In the genomic region with DNA sequence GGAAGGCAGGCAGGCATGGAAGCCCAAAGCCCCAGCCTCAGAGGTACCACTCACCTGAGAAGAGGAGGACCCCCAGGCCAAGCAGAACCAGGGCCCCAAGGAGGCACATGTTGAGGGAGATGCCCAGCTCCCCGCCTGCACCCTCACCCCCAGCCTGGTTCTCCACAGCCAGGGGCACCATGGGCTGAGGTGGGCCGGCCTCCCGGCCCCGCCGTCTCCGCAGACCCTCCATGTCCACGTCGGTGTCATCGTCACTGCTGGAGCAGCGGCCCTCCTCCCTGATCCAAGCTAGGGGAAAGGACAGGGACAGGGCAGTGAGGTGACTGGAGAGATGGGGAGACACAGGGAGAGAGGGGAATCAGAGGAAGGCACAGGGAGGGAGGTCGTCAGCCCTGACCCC, we compare ENCODE assay signal across 20 cellular contexts. TPM values are rescaled to one million over a fixed set of nuclear protein-coding genes. Genes with fewer than 3 reads are reported as not detected.
DNase-seq lines count a peak whose midpoint lies in the region; ATAC-seq and TF ChIP-seq lines count a peak whose summit lies in the region.
"Had no signal": no experiment of that assay in that cellular context is flagged by ENCODE, and none has a peak within 500 bp of the region (broad histone marks: within the 10 kb centered on the region; RNA-seq: fewer than 3 reads in every experiment).

No MANE protein-coding gene starts in this region.

- CTCF ChIA-PET in activated CD8-positive, alpha-beta T cell treated with anti-CD3 and anti-CD28 coated beads for 36 hours (lab: Charles Lee): interaction anchor here (1.0 to 1.4 kb wide), 3 partner anchors 51 to 469 kb away, joined by 3 to 5 read pairs (median 3); no protein-coding TSS in a partner anchor
- CTCF ChIA-PET in activated CD8-positive, alpha-beta T cell treated with anti-CD3 and anti-CD28 coated beads, Interleukin-2, amount 10 ng/mL, durations not matched to agents 7 days and 5 days (lab: Charles Lee): no interaction called here

- H3K4me2 ChIP-seq in BLaER1 treated with 17β-estradiol and CSF1 and Interleukin-3, amounts not matched to agents 10 nM and 100 nM: peak overlapping the region in 3 of 11 experiments; percentile 3 to 46 (median 27); a peak in 4 of 22 replicates
- H3K4me2 ChIP-seq in MM.1S (ENCODE audit: low read depth, low read length): peak overlapping the region; percentile 26; the same call in 1 of the 2 replicates
- H3K4me2 ChIP-seq: GM23338 had no signal

- POLR2A ChIA-PET in activated CD8-positive, alpha-beta T cell treated with anti-CD3 and anti-CD28 coated beads for 36 hours (lab: Charles Lee): interaction anchor here (0.9 to 2.0 kb wide), 2 partner anchors 8 to 11 kb away, joined by 3 to 6 read pairs; partner anchors contain the start of gene PMVK
- POLR2A ChIA-PET in activated CD8-positive, alpha-beta T cell treated with anti-CD3 and anti-CD28 coated beads, Interleukin-2, amount 10 ng/mL, durations not matched to agents 7 days and 5 days (lab: Charles Lee): interaction anchor here (0.6 to 1.3 kb wide), 5 partner anchors 8 to 26 kb away, joined by 3 to 4 read pairs (median 3); partner anchors contain the start of gene PYGO2

- ATAC-seq in activated CD8-positive, alpha-beta T cell treated with anti-CD3 and anti-CD28 coated beads for 36 hours: no peak
- no peak for ATAC-seq in activated CD8-positive, alpha-beta T cell treated with anti-CD3 and anti-CD28 coated beads, Interleukin-2, amount 10 ng/mL, durations not matched to agents 7 days and 5 days
- ATAC-seq in memory B cell (ENCODE audit: low read depth): no peak
- ATAC-seq: GM23338, HCT116, K562 had no signal

- H3K27me3 ChIP-seq in BLaER1 treated with 17β-estradiol and CSF1 and Interleukin-3, amounts not matched to agents 10 nM and 100 nM: no peaks in the 10 kb centered on the region
- H3K27me3 ChIP-seq in MM.1S (replicated peaks; ENCODE audit: insufficient read depth, low read length): no peaks in the 10 kb centered on the region
- H3K27me3 ChIP-seq in endodermal cell (ENCODE audit: control insufficient read depth, insufficient read depth, low read length, poor library complexity, severe bottlenecking): no peaks in the 10 kb centered on the region
- H3K27me3 ChIP-seq: BE2C had no signal

- H3K9ac ChIP-seq in BLaER1 treated with 17β-estradiol and CSF1 and Interleukin-3, amounts not matched to agents 10 nM and 100 nM: peak overlapping the region in 8 of 11 experiments; percentile 4 to 46 (median 34); a peak in 10 of 22 replicates
- H3K9ac ChIP-seq in MM.1S (ENCODE audit: low read length): peak overlapping the region; percentile 8; the same call in 1 of the 2 replicates
- no peak overlapping the region for H3K9ac ChIP-seq in endodermal cell (ENCODE audit: extremely low read depth, low read length, poor library complexity, severe bottlenecking)

- no peak overlapping the region for H3K4me3 Mint-ChIP-seq in activated CD8-positive, alpha-beta T cell treated with anti-CD3 and anti-CD28 coated beads for 36 hours
- H3K4me3 Mint-ChIP-seq in activated CD8-positive, alpha-beta T cell treated with anti-CD3 and anti-CD28 coated beads, Interleukin-2, amount 10 ng/mL, durations not matched to agents 7 days and 5 days: no peak overlapping the region
- no peak overlapping the region for H3K4me3 Mint-ChIP-seq in memory B cell
- H3K4me3 Mint-ChIP-seq in endodermal cell: no peak overlapping the region
- H3K4me3 Mint-ChIP-seq in chondrocyte (ENCODE audit: unreplicated experiment): no peak overlapping the region
- H3K4me3 Mint-ChIP-seq: GM23338 had no signal

- peaks cover 11 to 47% (median 24%) of the 10 kb centered on the region in 11 experiments; a peak in 14 of 22 replicates for H4K20me1 ChIP-seq in BLaER1 treated with 17β-estradiol and CSF1 and Interleukin-3, amounts not matched to agents 10 nM and 100 nM
- H4K20me1 ChIP-seq in MM.1S (ENCODE audit: insufficient read depth, low read length): no peaks in the 10 kb centered on the region

- TF ChIP-seq CTCF in activated CD8-positive, alpha-beta T cell treated with anti-CD3 and anti-CD28 coated beads for 36 hours (IDR thresholded peaks at IDR 0.05): no peak
- TF ChIP-seq CTCF in MM.1S (IDR thresholded peaks at IDR 0.05; ENCODE audit: low read length): no peak
- TF ChIP-seq CTCF in endodermal cell (conservative IDR thresholded peaks at IDR 0.05): no peak
- TF ChIP-seq CTCF in chondrocyte (IDR thresholded peaks at IDR 0.05): no peak

- WGBS in endodermal cell (ENCODE audit: insufficient coverage in 1 of 2, insufficient read length in 1 of 2), 2 experiments: 85 to 97% methylated on average over 7 to 11 of the region's 11 CpGs

- no peaks in the 10 kb centered on the region for H3K9me2 ChIP-seq in MM.1S (replicated peaks; ENCODE audit: insufficient read depth, low read length)

- H2AFZ ChIP-seq in MM.1S (ENCODE audit: low read length): no peak overlapping the region
- H2AFZ ChIP-seq: GM23338 had no signal

- H3K4me1 ChIP-seq in BLaER1 treated with 17β-estradiol and CSF1 and Interleukin-3, amounts not matched to agents 10 nM and 100 nM: peaks cover 64 to 91% (median 84%) of the 10 kb centered on the region in 10 experiments
- H3K4me1 ChIP-seq in MM.1S (ENCODE audit: low read length): peaks cover 64% of the 10 kb centered on the region
- H3K4me1 ChIP-seq in endodermal cell (ENCODE audit: control insufficient read depth, insufficient read depth, low read length): no peaks in the 10 kb centered on the region
- H3K4me1 ChIP-seq: BE2C had no signal

- peaks cover 81% of the 10 kb centered on the region for H3F3A ChIP-seq in MM.1S (ENCODE audit: insufficient read depth, low read length)

- peaks cover 45% of the 10 kb centered on the region for H3K4me1 Mint-ChIP-seq in activated CD8-positive, alpha-beta T cell treated with anti-CD3 and anti-CD28 coated beads for 36 hours (ENCODE audit: low read depth)
- H3K4me1 Mint-ChIP-seq in activated CD8-positive, alpha-beta T cell treated with anti-CD3 and anti-CD28 coated beads, Interleukin-2, amount 10 ng/mL, durations not matched to agents 7 days and 5 days (ENCODE audit: low read depth): peaks cover 47% of the 10 kb centered on the region
- H3K4me1 Mint-ChIP-seq in memory B cell (peaks cover 44% of the 10 kb centered on the region), endodermal cell (peaks cover 12% of the 10 kb centered on the region), chondrocyte (ENCODE audit: low read depth) (peaks cover 17% of the 10 kb centered on the region)

- H3K9me3 ChIP-seq in BLaER1 treated with 17β-estradiol and CSF1 and Interleukin-3, amounts not matched to agents 10 nM and 100 nM (replicated peaks in 1 of 11): no peaks in the 10 kb centered on the region
- no peaks in the 10 kb centered on the region for H3K9me3 ChIP-seq in MM.1S (replicated peaks; ENCODE audit: insufficient read depth, low read length)
- no peaks in the 10 kb centered on the region for H3K9me3 ChIP-seq in endodermal cell (ENCODE audit: control insufficient read depth, low read length)
- H3K9me3 ChIP-seq: BE2C had no signal

- H3K79me2 ChIP-seq in MM.1S (ENCODE audit: low read length): peaks cover 80% of the 10 kb centered on the region

- no peaks in the 10 kb centered on the region for H3K9me3 Mint-ChIP-seq in activated CD8-positive, alpha-beta T cell treated with anti-CD3 and anti-CD28 coated beads for 36 hours
- no peaks in the 10 kb centered on the region for H3K9me3 Mint-ChIP-seq in activated CD8-positive, alpha-beta T cell treated with anti-CD3 and anti-CD28 coated beads, Interleukin-2, amount 10 ng/mL, durations not matched to agents 7 days and 5 days (ENCODE audit: insufficient read depth)
- H3K9me3 Mint-ChIP-seq in memory B cell (no peaks in the 10 kb centered on the region), endodermal cell (no peaks in the 10 kb centered on the region), chondrocyte (ENCODE audit: low read depth) (no peaks in the 10 kb centered on the region)
- H3K9me3 Mint-ChIP-seq: GM23338 had no signal

- no peak for DNase-seq in activated CD8-positive, alpha-beta T cell treated with anti-CD3 and anti-CD28 coated beads for 36 hours
- no peak for DNase-seq in activated CD8-positive, alpha-beta T cell treated with anti-CD3 and anti-CD28 coated beads, Interleukin-2, amount 10 ng/mL, durations not matched to agents 7 days and 5 days
- no peak for DNase-seq in MM.1S
- DNase-seq in memory B cell (ENCODE audit: low spot score in 2 of 2): no peak
- DNase-seq in endodermal cell: no peak
- no peak for DNase-seq in chondrocyte (ENCODE audit: low spot score)
- DNase-seq in cerebellar nuclear complex (lab: John Stamatoyannopoulos, UW): no peak
- DNase-seq: 8988T, BE2C, DMS 273 treated with DMSO at 0.1 percent for 48 hours, GDM1, NCI-H1048, NCI-H146, NCI-H2081, NCI-H748 treated with DMSO at 0.1 percent for 48 hours, RPMI8226 had no signal

- peaks cover 5% of the 10 kb centered on the region for H3K36me3 Mint-ChIP-seq in activated CD8-positive, alpha-beta T cell treated with anti-CD3 and anti-CD28 coated beads for 36 hours (ENCODE audit: low read depth)
- H3K36me3 Mint-ChIP-seq in activated CD8-positive, alpha-beta T cell treated with anti-CD3 and anti-CD28 coated beads, Interleukin-2, amount 10 ng/mL, durations not matched to agents 7 days and 5 days (ENCODE audit: low read depth): peaks cover 34% of the 10 kb centered on the region
- H3K36me3 Mint-ChIP-seq in memory B cell (peaks cover 13% of the 10 kb centered on the region), endodermal cell (ENCODE audit: low read depth) (peaks cover 23% of the 10 kb centered on the region), chondrocyte (ENCODE audit: low read depth) (peaks cover 12% of the 10 kb centered on the region)

- peak overlapping the region; percentile 49 for H3K27ac Mint-ChIP-seq in activated CD8-positive, alpha-beta T cell treated with anti-CD3 and anti-CD28 coated beads for 36 hours
- H3K27ac Mint-ChIP-seq in activated CD8-positive, alpha-beta T cell treated with anti-CD3 and anti-CD28 coated beads, Interleukin-2, amount 10 ng/mL, durations not matched to agents 7 days and 5 days: no peak overlapping the region
- H3K27ac Mint-ChIP-seq in memory B cell: peak overlapping the region; percentile 60
- no peak overlapping the region for H3K27ac Mint-ChIP-seq in endodermal cell
- no peak overlapping the region for H3K27ac Mint-ChIP-seq in chondrocyte (ENCODE audit: unreplicated experiment)
- H3K27ac Mint-ChIP-seq: GM23338 had no signal

- H3K4me3 ChIP-seq in BLaER1 treated with 17β-estradiol and CSF1 and Interleukin-3, amounts not matched to agents 10 nM and 100 nM: no peak overlapping the region
- H3K4me3 ChIP-seq in MM.1S (ENCODE audit: low read length) (no peak overlapping the region), endodermal cell (ENCODE audit: low read length) (no peak overlapping the region)
- H3K4me3 ChIP-seq: GM23338, K562 had no signal

- intact Hi-C loops in activated CD8-positive, alpha-beta T cell treated with anti-CD3 and anti-CD28 coated beads for 36 hours (cut with micrococcal nuclease): no loop called here

- H3K27me3 Mint-ChIP-seq in activated CD8-positive, alpha-beta T cell treated with anti-CD3 and anti-CD28 coated beads for 36 hours: no peaks in the 10 kb centered on the region
- H3K27me3 Mint-ChIP-seq in activated CD8-positive, alpha-beta T cell treated with anti-CD3 and anti-CD28 coated beads, Interleukin-2, amount 10 ng/mL, durations not matched to agents 7 days and 5 days (ENCODE audit: low read depth): no peaks in the 10 kb centered on the region
- H3K27me3 Mint-ChIP-seq in memory B cell (no peaks in the 10 kb centered on the region), endodermal cell (ENCODE audit: insufficient read depth) (no peaks in the 10 kb centered on the region), chondrocyte (ENCODE audit: low read depth) (no peaks in the 10 kb centered on the region)

- peaks cover 42 to 66% (median 61%) of the 10 kb centered on the region in 11 experiments for H3K36me3 ChIP-seq in BLaER1 treated with 17β-estradiol and CSF1 and Interleukin-3, amounts not matched to agents 10 nM and 100 nM
- 0 out of 2 replicates have a peak, but pooled peaks cover 5% of the 10 kb centered on the region for H3K36me3 ChIP-seq in MM.1S (replicated peaks; ENCODE audit: insufficient read depth, low read length)
- peaks cover 20% of the 10 kb centered on the region for H3K36me3 ChIP-seq in endodermal cell (ENCODE audit: control insufficient read depth, insufficient read depth, low read length)
- H3K36me3 ChIP-seq: BE2C had no signal

- peak overlapping the region in 4 of 11 experiments; percentile 8 to 44 (median 22); a peak in 4 of 22 replicates for H3K27ac ChIP-seq in BLaER1 treated with 17β-estradiol and CSF1 and Interleukin-3, amounts not matched to agents 10 nM and 100 nM
- H3K27ac ChIP-seq in MM.1S (ENCODE audit: low read length): peak overlapping the region; percentile 47; the same call in 1 of the 2 replicates
- H3K27ac ChIP-seq in endodermal cell (ENCODE audit: low read depth, low read length): no peak overlapping the region

RNA-seq across cellular contexts. Expression of gene PBXIP1, which starts 7.8 kb away (rescaled TPM):
- total RNA-seq in activated CD8-positive, alpha-beta T cell treated with anti-CD3 and anti-CD28 coated beads for 36 hours: 10 to 100 TPM; 17.7 to 19.4 TPM
- 10 to 100 TPM; 44.5 to 48.2 TPM for total RNA-seq in activated CD8-positive, alpha-beta T cell treated with anti-CD3 and anti-CD28 coated beads, Interleukin-2, amount 10 ng/mL, durations not matched to agents 7 days and 5 days
- total RNA-seq in endodermal cell (10 to 100 TPM; 42.5 to 61.3 TPM), chondrocyte (47.1 to 60.2 TPM (median 57.1 TPM) in 3 replicates)
- 38.9 TPM for polyA plus RNA-seq in endodermal cell (2013, experiment 1 of 2)
- 39.4 TPM for polyA plus RNA-seq in endodermal cell (2013, experiment 2 of 2)

RNA-seq across cellular contexts. Expression of gene PMVK, which starts 11.6 kb away (rescaled TPM):
- total RNA-seq in activated CD8-positive, alpha-beta T cell treated with anti-CD3 and anti-CD28 coated beads for 36 hours: 10 to 100 TPM; 32.3 to 33.2 TPM
- 10 to 100 TPM; 40.9 to 43.8 TPM for total RNA-seq in activated CD8-positive, alpha-beta T cell treated with anti-CD3 and anti-CD28 coated beads, Interleukin-2, amount 10 ng/mL, durations not matched to agents 7 days and 5 days
- 10 to 100 TPM; 16.0 to 16.4 TPM for total RNA-seq in endodermal cell
- 28.1 TPM for polyA plus RNA-seq in endodermal cell (2013, experiment 1 of 2)
- polyA plus RNA-seq in endodermal cell (2013, experiment 2 of 2): 27.0 TPM
- 27.5 to 31.6 TPM (median 30.7 TPM) in 3 replicates for total RNA-seq in chondrocyte

RNA-seq across cellular contexts. Expression of gene PYGO2, which starts 13.5 kb away (rescaled TPM):
- 10 to 100 TPM; 21.2 to 21.8 TPM for total RNA-seq in activated CD8-positive, alpha-beta T cell treated with anti-CD3 and anti-CD28 coated beads for 36 hours
- 10 to 100 TPM; 40.2 to 43.9 TPM for total RNA-seq in activated CD8-positive, alpha-beta T cell treated with anti-CD3 and anti-CD28 coated beads, Interleukin-2, amount 10 ng/mL, durations not matched to agents 7 days and 5 days
- 10 to 100 TPM; 33.4 to 40.4 TPM for total RNA-seq in endodermal cell
- 35.0 TPM for polyA plus RNA-seq in endodermal cell (2013, experiment 1 of 2)
- 32.2 TPM for polyA plus RNA-seq in endodermal cell (2013, experiment 2 of 2)
- total RNA-seq in chondrocyte: 23.2 to 27.2 TPM (median 24.0 TPM) in 3 replicates

RNA-seq across cellular contexts. Expression of gene SHC1, which starts 22.5 kb away (rescaled TPM):
- total RNA-seq in activated CD8-positive, alpha-beta T cell treated with anti-CD3 and anti-CD28 coated beads for 36 hours: 10 to 100 TPM; 32.3 to 34.2 TPM
- total RNA-seq in activated CD8-positive, alpha-beta T cell treated with anti-CD3 and anti-CD28 coated beads, Interleukin-2, amount 10 ng/mL, durations not matched to agents 7 days and 5 days: 10 to 100 TPM; 69.6 to 72.4 TPM
- total RNA-seq in endodermal cell (100 to 1,000 TPM; 157 to 231 TPM), chondrocyte (251 to 316 TPM (median 256 TPM) in 3 replicates)
- 134 TPM for polyA plus RNA-seq in endodermal cell (2013, experiment 1 of 2)
- polyA plus RNA-seq in endodermal cell (2013, experiment 2 of 2): 135 TPM

RNA-seq across cellular contexts. Expression of gene CKS1B, which starts 26.4 kb away (rescaled TPM):
- total RNA-seq in activated CD8-positive, alpha-beta T cell treated with anti-CD3 and anti-CD28 coated beads for 36 hours: 100 to 1,000 TPM; 172 to 173 TPM
- 100 to 1,000 TPM; 151 to 153 TPM for total RNA-seq in activated CD8-positive, alpha-beta T cell treated with anti-CD3 and anti-CD28 coated beads, Interleukin-2, amount 10 ng/mL, durations not matched to agents 7 days and 5 days
- total RNA-seq in endodermal cell (100 to 1,000 TPM; 145 to 229 TPM), chondrocyte (23.2 to 34.0 TPM (median 26.8 TPM) in 3 replicates)
- 355 TPM for polyA plus RNA-seq in endodermal cell (2013, experiment 1 of 2)
- polyA plus RNA-seq in endodermal cell (2013, experiment 2 of 2): 371 TPM

Comparison
In these comparisons a context has a peak if more than half of its experiments do, and no peak if none do; other contexts are left out.
1. H3K27ac Mint-ChIP-seq: peak in activated CD8-positive, alpha-beta T cell treated with anti-CD3 and anti-CD28 coated beads for 36 hours (single experiment) and memory B cell (single experiment); none in activated CD8-positive, alpha-beta T cell treated with anti-CD3 and anti-CD28 coated beads, Interleukin-2, amount 10 ng/mL, durations not matched to agents 7 days and 5 days (single experiment), endodermal cell (single experiment) and chondrocyte (single experiment).